ENCODE assay signal across 8 cellular contexts in genomic region chr21:34613679-34614442, GRCh38. TPM values are rescaled to one million over a fixed set of nuclear protein-coding genes. Genes with fewer than 3 reads are reported as not detected.
DNase-seq lines count a peak whose midpoint lies in the region; ATAC-seq, FAIRE-seq and TF ChIP-seq lines count a peak whose summit lies in the region.

No MANE protein-coding gene starts in this region.

- H3K4me3 ChIP-seq in Jurkat, Clone E6-1 (ENCODE audit: low read length): peak overlapping the region; percentile 64
- H3K4me3 ChIP-seq in GM12878 (peak overlapping the region; percentile 81), lower leg skin (ENCODE audit: low read depth, poor library complexity, severe bottlenecking) (peak overlapping the region; percentile 76), testis (peak overlapping the region; percentile 67 to 79)

- no peaks in the 10 kb centered on the region; the same call in 1 of the 2 replicates for H3K79me2 ChIP-seq in GM12878 (ENCODE audit: control insufficient read depth, insufficient read depth, low read length)

- POLR2A ChIA-PET in GM12878 (lab: Charles Lee): no interaction called here

- no peak for TF ChIP-seq CTCF in CD14-positive monocyte (IDR thresholded peaks at IDR 0.05)
- no peak for TF ChIP-seq CTCF in GM12878 (IDR thresholded peaks at IDR 0.05 in 2 of 3, conservative IDR thresholded peaks at IDR 0.05 in 1 of 3; ENCODE audit: control insufficient read depth in 2 of 3, extremely low read depth in 1 of 3, insufficient read depth in 1 of 3, low read depth in 3 of 3, low read length in 3 of 3)
- TF ChIP-seq CTCF in lower leg skin (IDR thresholded peaks at IDR 0.05): no peak
- no peak for TF ChIP-seq CTCF in testis (IDR thresholded peaks at IDR 0.05)

- no peaks in the 10 kb centered on the region for H3K9me3 ChIP-seq in GM12878 (replicated peaks; ENCODE audit: control insufficient read depth, insufficient read depth, low read length)
- H3K9me3 ChIP-seq in testis: no peaks in the 10 kb centered on the region

- no peak for FAIRE-seq in GM12878 (lab: Jason Lieb, UNC)

- peaks cover 0 to 3% of the 10 kb centered on the region in 2 donors for H3K36me3 Mint-ChIP-seq in CD14-positive monocyte

- in situ Hi-C loops in GM12878 (cut with MboI): no loop called here

- H2AFZ ChIP-seq in GM12878 (ENCODE audit: control insufficient read depth, low read depth, low read length): peak overlapping the region; percentile 74

- BruUV-seq in GM12878 (replicated peaks; lab: Mats Ljungman, UMichigan): no TSS peak

- H3K9ac ChIP-seq in GM12878 (ENCODE audit: control insufficient read depth, insufficient read depth, low read length): peak overlapping the region; percentile 67; the same call in 1 of the 2 replicates

- H3K27ac ChIP-seq in GM12878 (ENCODE audit: control insufficient read depth, insufficient read depth) (no peak overlapping the region), testis (no peak overlapping the region)

- peak overlapping the region; percentile 81 for H3K4me2 ChIP-seq in GM12878 (ENCODE audit: control insufficient read depth, insufficient read depth)

- H3K27me3 ChIP-seq in GM12878 (replicated peaks in 1 of 2; ENCODE audit: control insufficient read depth in 2 of 2, insufficient read depth in 2 of 2, low read length in 1 of 2) (no peaks in the 10 kb centered on the region), testis (no peaks in the 10 kb centered on the region)

- intact Hi-C loops in CD14-positive monocyte (cut with micrococcal nuclease) (loop anchor here in 1 of 2 donors (10.0 kb wide), 1 partner anchor 699 kb away; the partner anchor contains the start of gene ATP5PO), GM12878 (cut with micrococcal nuclease; ENCODE audit: unreplicated experiment) (loop anchor here (2.0 to 5.0 kb wide), 2 partner anchors 37 to 69 kb away; no protein-coding TSS in a partner anchor), lower leg skin (cut with DNase I; ENCODE audit: low total_unique reads) (no loop called here), testis (cut with DNase I; ENCODE audit: low total_unique reads) (no loop called here)

- H3K9me3 Mint-ChIP-seq in CD14-positive monocyte: no peaks in the 10 kb centered on the region

- H3K4me1 Mint-ChIP-seq in CD14-positive monocyte: peaks cover 48% of the 10 kb centered on the region

- DNase-seq in CD14-positive monocyte (ENCODE audit: low spot score) (no peak), GM12878 (ENCODE audit: low read depth, low spot score) (no peak), lower leg skin (ENCODE audit: low spot score in 2 of 2) (peak in 1 of 2 donors; percentile 85), testis (no peak), NCI-H1105 treated with DMSO at 0.1 percent for 48 hours (lab: John Stamatoyannopoulos, UW) (no peak), ecto neural progenitor cell (ENCODE audit: low spot score) (no peak)
- no peak for DNase-seq in Jurkat, Clone E6-1 (ENCODE audit: low read depth, low spot score)

- SMC1A ChIA-PET in GM12878 (lab: Charles Lee; ENCODE audit: uncharacterized antibody, unreplicated experiment): interaction anchor here (4.8 kb wide), 1 partner anchor 18 kb away, joined by 24 read pairs; no protein-coding TSS in a partner anchor

- WGBS in GM12878 (ENCODE audit: insufficient coverage, insufficient replicate concordance, low lambda C conversion rate, missing lambda C conversion rate): 36% methylated on average over 22 of the region's 22 CpGs
- 11 to 13% methylated on average over 20 to 22 of the region's 22 CpGs for WGBS in lower leg skin, 2 donors
- 14 to 15% methylated on average over 20 to 22 of the region's 22 CpGs for WGBS in testis, 2 donors

- no peak for TF ChIP-seq RAD21 in GM12878 (IDR thresholded peaks at IDR 0.05; ENCODE audit: insufficient read depth, low read depth, low read length)

- TF ChIP-seq EP300 in GM12878 (IDR thresholded peaks at IDR 0.05; ENCODE audit: borderline replicate concordance in 1 of 2, control insufficient read depth in 1 of 2, low read depth in 2 of 2, low read length in 2 of 2): no peak

- H4K20me1 ChIP-seq in GM12878 (ENCODE audit: control insufficient read depth, insufficient read depth): no peaks in the 10 kb centered on the region

- peaks cover 0 to 5% (median 1%) of the 10 kb centered on the region in 3 donors for H3K27me3 Mint-ChIP-seq in CD14-positive monocyte (ENCODE audit: low read depth in 3 of 3)

- CTCF ChIA-PET in GM12878 (lab: Yijun Ruan, JAX): interaction anchor here (3.2 to 4.1 kb wide), 3 partner anchors 11 to 103 kb away, joined by 17 to 28 read pairs (median 20); no protein-coding TSS in a partner anchor

- H3K36me3 ChIP-seq in GM12878 (ENCODE audit: control insufficient read depth in 2 of 2, insufficient read depth in 2 of 2, low read length in 1 of 2) (no peaks in the 10 kb centered on the region), testis (ENCODE audit: low read depth, missing control alignments) (no peaks in the 10 kb centered on the region)

- H3K4me3 Mint-ChIP-seq in CD14-positive monocyte: peak overlapping the region; percentile 85 to 90

- H3K4me1 ChIP-seq in GM12878 (ENCODE audit: control insufficient read depth, insufficient read depth, low read length): peaks cover 6% of the 10 kb centered on the region
- H3K4me1 ChIP-seq in testis: no peaks in the 10 kb centered on the region

- ATAC-seq in GM12878 (no peak), GM21737 (IDR thresholded peaks at IDR 0.05; ENCODE audit: unreplicated experiment) (no peak)

- H3K27ac Mint-ChIP-seq in CD14-positive monocyte: peak overlapping the region in 5 of 7 donors; percentile 4 to 76 (median 66)

- RAD21 ChIA-PET in GM12878 (lab: Charles Lee; ENCODE audit: unreplicated experiment): interaction anchor here (2.0 kb wide), 1 partner anchor 18 kb away, joined by 12 read pairs; no protein-coding TSS in a partner anchor

- no peak for TF ChIP-seq POLR2A in GM12878 (IDR thresholded peaks at IDR 0.05; ENCODE audit: low read depth, low read length)
- no peak for TF ChIP-seq POLR2A in lower leg skin (IDR thresholded peaks at IDR 0.05)
- no peak for TF ChIP-seq POLR2A in testis (IDR thresholded peaks at IDR 0.05)

TF ChIP-seq in GM12878, 131 proteins besides CTCF, POLR2A, EP300 and RAD21:
- TF ChIP-seq ZNF24 (IDR thresholded peaks at IDR 0.05): no peak
- TF ChIP-seq SREBF2 (IDR thresholded peaks at IDR 0.05; ENCODE audit: low read length): no peak

RNA-seq across cellular contexts. Expression of gene RCAN1, which starts 1.1 kb away (rescaled TPM):
- polyA plus RNA-seq in CD14-positive monocyte: 10 to 100 TPM; 15.1 to 17.5 TPM
- 19.6 TPM for polyA plus RNA-seq in Jurkat, Clone E6-1 (2012; ENCODE audit: insufficient read depth, insufficient read length)
- total RNA-seq in GM12878 (2013; cell fraction: nucleolus; rRNA removed): 1.9 and 2.1 TPM in 2 replicates
- total RNA-seq in GM12878 (2014; rRNA removed): 10.1 and 10.5 TPM in 2 replicates
- 11.0 and 11.4 TPM in 2 replicates for total RNA-seq in GM12878 (2014; rRNA removed; fragmentation: Illumina TruSeq; extraction: Trizol)
- total RNA-seq in GM12878 (2021): 11.1 and 12.9 TPM in 2 replicates
- 4.7 TPM for polyA plus RNA-seq in GM12878 (2011; ENCODE audit: low read depth)
- polyA plus RNA-seq in GM12878 (2011; rRNA removed): 6.7 and 8.0 TPM in 2 replicates
- polyA plus RNA-seq in GM12878 (2011; cell fraction: cytosol; rRNA removed): 3.1 and 3.3 TPM in 2 replicates
- 1.9 and 2.8 TPM in 2 replicates for polyA plus RNA-seq in GM12878 (2011; cell fraction: nucleus; rRNA removed)
- polyA plus RNA-seq in GM12878 (2012): 5.2 and 5.7 TPM in 2 replicates
- 12.2 and 13.5 TPM in 2 replicates for polyA plus RNA-seq in GM12878 (2014; fragmentation: Illumina TruSeq; extraction: Trizol)
- 1 to 10 TPM; 5.1 to 8.8 TPM for polyA plus RNA-seq in GM12878 (2014; fragmentation: Nextera tagmentation; extraction: Ambion mirVana)
- 10.1 and 11.2 TPM in 2 replicates for polyA plus RNA-seq in GM12878 (2014; rRNA removed)
- polyA plus RNA-seq in GM12878 (2016; fragmentation: Nextera tagmentation; extraction: Ambion mirVana): 10 to 100 TPM in 1 of 2 experiments, 1 to 10 TPM in 1; 2.8 to 12.3 TPM
- 4.7 and 4.8 TPM in 2 replicates for polyA minus RNA-seq in GM12878 (2011; rRNA and poly(A)+ RNA removed)
- polyA minus RNA-seq in GM12878 (2011; cell fraction: cytosol; rRNA and poly(A)+ RNA removed): 1.3 and 3.5 TPM in 2 replicates
- 0.85 and 1.7 TPM in 2 replicates for polyA minus RNA-seq in GM12878 (2011; cell fraction: nucleus; rRNA and poly(A)+ RNA removed)
- 10 to 100 TPM; 18.8 to 29.0 (median 19.4) TPM for total RNA-seq in lower leg skin
- total RNA-seq in testis: 10 to 100 TPM; 16.7 to 21.9 TPM
- polyA plus RNA-seq in testis (ENCODE audit: insufficient read depth, low read depth, low replicate concordance): 20.6 TPM

RNA-seq across cellular contexts. Expression of gene CLIC6, which starts 54.9 kb away (rescaled TPM):
- polyA plus RNA-seq in CD14-positive monocyte (not detected), GM12878 (2011; rRNA removed) (5.7 and 6.6 TPM in 2 replicates), GM12878 (2014; fragmentation: Illumina TruSeq; extraction: Trizol) (32.2 and 39.5 TPM in 2 replicates), GM12878 (2014; fragmentation: Nextera tagmentation; extraction: Ambion mirVana) (10 to 100 TPM in 1 of 2 experiments, 1 to 10 TPM in 1; 8.4 to 15.4 TPM), GM12878 (2014; rRNA removed) (13.0 and 13.4 TPM in 2 replicates), GM12878 (2016; fragmentation: Nextera tagmentation; extraction: Ambion mirVana) (10 to 100 TPM in 1 of 2 experiments, 1 to 10 TPM in 1; 9.0 to 11.4 TPM), testis (ENCODE audit: insufficient read depth, low read depth, low replicate concordance) (2.0 TPM)
- 1.4 TPM for polyA plus RNA-seq in Jurkat, Clone E6-1 (2012; ENCODE audit: insufficient read depth, insufficient read length)
- 7.1 and 7.6 TPM in 2 replicates for total RNA-seq in GM12878 (2013; cell fraction: nucleolus; rRNA removed)
- total RNA-seq in GM12878 (2014; rRNA removed) (9.3 and 10.0 TPM in 2 replicates), GM12878 (2014; rRNA removed; fragmentation: Illumina TruSeq; extraction: Trizol) (10.8 and 10.9 TPM in 2 replicates), GM12878 (2021) (31.9 and 34.1 TPM in 2 replicates), lower leg skin (1 to 10 TPM; 2.1 to 5.9 (median 3.3) TPM), testis (under 1 TPM; 0.16 to 0.37 TPM)
- 13.8 TPM for polyA plus RNA-seq in GM12878 (2011; ENCODE audit: low read depth)
- 3.2 and 5.1 TPM in 2 replicates for polyA plus RNA-seq in GM12878 (2011; cell fraction: cytosol; rRNA removed)
- polyA plus RNA-seq in GM12878 (2011; cell fraction: nucleus; rRNA removed): 3.4 and 5.3 TPM in 2 replicates
- 16.6 and 19.3 TPM in 2 replicates for polyA plus RNA-seq in GM12878 (2012)
- 1.6 and 2.3 TPM in 2 replicates for polyA minus RNA-seq in GM12878 (2011; rRNA and poly(A)+ RNA removed)
- polyA minus RNA-seq in GM12878 (2011; cell fraction: cytosol; rRNA and poly(A)+ RNA removed): 1.7 and 2.1 TPM in 2 replicates
- 0.85 and 1.7 TPM in 2 replicates for polyA minus RNA-seq in GM12878 (2011; cell fraction: nucleus; rRNA and poly(A)+ RNA removed)
